In genomic region chr6:30591008-30591407, GRCh38 we compare ENCODE assay signal across 14 cellular contexts. TPM values are rescaled to one million over a fixed set of nuclear protein-coding genes. Genes with fewer than 3 reads are reported as not detected.
A peak's percentile ranks its signal among the peaks of the same experiment; 100 is the strongest.
DNase-seq lines count a peak whose midpoint lies in the region; ATAC-seq and TF ChIP-seq lines count a peak whose summit lies in the region.
"Had no signal": no experiment of that assay in that cellular context is flagged by ENCODE, and none has a peak within 500 bp of the region (broad histone marks: within the 10 kb centered on the region; RNA-seq: fewer than 3 reads in every experiment).

No MANE protein-coding gene starts in this region.

- H3K4me3 Mint-ChIP-seq in activated naive CD8-positive, alpha-beta T cell treated with anti-CD3 and anti-CD28 coated beads, Interleukin-2, amount 10 ng/mL, durations not matched to agents 7 days and 5 days: no peak overlapping the region
- H3K4me3 Mint-ChIP-seq in stimulated activated effector memory CD8-positive, alpha-beta T cell treated with anti-CD3 and anti-CD28 coated beads, Interleukin-12 subunit alpha, Interleukin-12 subunit beta, amount 100 ng/mL, for 72 hours: no peak overlapping the region

- H3K27ac ChIP-seq in foreskin keratinocyte: no peak overlapping the region
- H3K27ac ChIP-seq: 22Rv1 had no signal

- no peaks in the 10 kb centered on the region for H3K9me3 Mint-ChIP-seq in activated naive CD8-positive, alpha-beta T cell treated with anti-CD3 and anti-CD28 coated beads, Interleukin-2, amount 10 ng/mL, durations not matched to agents 7 days and 5 days
- H3K9me3 Mint-ChIP-seq in stimulated activated effector memory CD8-positive, alpha-beta T cell treated with anti-CD3 and anti-CD28 coated beads, Interleukin-12 subunit alpha, Interleukin-12 subunit beta, amount 100 ng/mL, for 72 hours: no peaks in the 10 kb centered on the region
- H3K9me3 Mint-ChIP-seq: activated T-helper 2 cell treated with anti-CD3 and anti-CD28 coated beads, Interferon-gamma antibody, Interleukin-2, Interleukin-4, amounts not matched to agents 10 μg/mL and 5 μg/mL and 100 μg/mL, durations not matched to agents 14 hours and 24 hours and 36 hours had no signal

- DNase-seq in DMS53 (lab: John Stamatoyannopoulos, UW): peak; percentile 41
- DNase-seq in DMS53 treated with DMSO at 0.1 percent for 48 hours (lab: John Stamatoyannopoulos, UW; ENCODE audit: unreplicated experiment): no peak
- no peak for DNase-seq in activated naive CD8-positive, alpha-beta T cell treated with anti-CD3 and anti-CD28 coated beads, Interleukin-2, amount 10 ng/mL, durations not matched to agents 7 days and 5 days
- DNase-seq in foreskin keratinocyte: peak; percentile 93 to 97
- DNase-seq in stimulated activated effector memory CD8-positive, alpha-beta T cell treated with anti-CD3 and anti-CD28 coated beads, Interleukin-12 subunit alpha, Interleukin-12 subunit beta, amount 100 ng/mL, for 72 hours (ENCODE audit: low spot score in 2 of 2): no peak
- no peak for DNase-seq in NCI-H510A (lab: John Stamatoyannopoulos, UW)
- DNase-seq: mesendoderm; NCI-H774; spleen; stimulated activated naive CD4-positive, alpha-beta T cell treated with Interleukin-2 at 50 U/mL for 16 hours had no signal

- peak overlapping the region; percentile 62 for H3K27ac Mint-ChIP-seq in activated naive CD8-positive, alpha-beta T cell treated with anti-CD3 and anti-CD28 coated beads, Interleukin-2, amount 10 ng/mL, durations not matched to agents 7 days and 5 days
- peak overlapping the region; percentile 3 for H3K27ac Mint-ChIP-seq in stimulated activated effector memory CD8-positive, alpha-beta T cell treated with anti-CD3 and anti-CD28 coated beads, Interleukin-12 subunit alpha, Interleukin-12 subunit beta, amount 100 ng/mL, for 72 hours
- H3K27ac Mint-ChIP-seq: activated T-helper 2 cell treated with anti-CD3 and anti-CD28 coated beads, Interferon-gamma antibody, Interleukin-2, Interleukin-4, amounts not matched to agents 10 μg/mL and 5 μg/mL and 100 μg/mL, durations not matched to agents 14 hours and 24 hours and 36 hours had no signal

- peaks cover 11% of the 10 kb centered on the region for H3K4me1 Mint-ChIP-seq in activated naive CD8-positive, alpha-beta T cell treated with anti-CD3 and anti-CD28 coated beads, Interleukin-2, amount 10 ng/mL, durations not matched to agents 7 days and 5 days
- peaks cover 21% of the 10 kb centered on the region for H3K4me1 Mint-ChIP-seq in stimulated activated effector memory CD8-positive, alpha-beta T cell treated with anti-CD3 and anti-CD28 coated beads, Interleukin-12 subunit alpha, Interleukin-12 subunit beta, amount 100 ng/mL, for 72 hours

- H3K27me3 Mint-ChIP-seq in activated naive CD8-positive, alpha-beta T cell treated with anti-CD3 and anti-CD28 coated beads, Interleukin-2, amount 10 ng/mL, durations not matched to agents 7 days and 5 days: no peaks in the 10 kb centered on the region

- no peaks in the 10 kb centered on the region for H3K27me3 ChIP-seq in foreskin keratinocyte
- H3K27me3 ChIP-seq: spleen had no signal

- H3K4me1 ChIP-seq in foreskin keratinocyte: peaks cover 22% of the 10 kb centered on the region

- TF ChIP-seq CTCF in foreskin keratinocyte (conservative IDR thresholded peaks at IDR 0.05): peak; percentile 36

- POLR2A ChIA-PET in activated naive CD8-positive, alpha-beta T cell treated with anti-CD3 and anti-CD28 coated beads, Interleukin-2, amount 10 ng/mL, durations not matched to agents 7 days and 5 days (lab: Charles Lee): interaction anchor here (0.6 to 0.7 kb wide), 2 partner anchors 8 to 109 kb away, joined by 3 to 9 read pairs; no protein-coding TSS in a partner anchor

- H3K36me3 Mint-ChIP-seq in activated naive CD8-positive, alpha-beta T cell treated with anti-CD3 and anti-CD28 coated beads, Interleukin-2, amount 10 ng/mL, durations not matched to agents 7 days and 5 days: peaks cover 32% of the 10 kb centered on the region
- peaks cover 98% of the 10 kb centered on the region for H3K36me3 Mint-ChIP-seq in stimulated activated effector memory CD8-positive, alpha-beta T cell treated with anti-CD3 and anti-CD28 coated beads, Interleukin-12 subunit alpha, Interleukin-12 subunit beta, amount 100 ng/mL, for 72 hours

- ATAC-seq in activated naive CD8-positive, alpha-beta T cell treated with anti-CD3 and anti-CD28 coated beads, Interleukin-2, amount 10 ng/mL, durations not matched to agents 7 days and 5 days (ENCODE audit: low read depth): no peak
- ATAC-seq in foreskin keratinocyte: peak; percentile 94
- no peak for ATAC-seq in stimulated activated effector memory CD8-positive, alpha-beta T cell treated with anti-CD3 and anti-CD28 coated beads, Interleukin-12 subunit alpha, Interleukin-12 subunit beta, amount 100 ng/mL, for 72 hours
- no peak for ATAC-seq in GM19328 (IDR thresholded peaks at IDR 0.05; ENCODE audit: unreplicated experiment)
- no peak for ATAC-seq in HG02759 (IDR thresholded peaks at IDR 0.05; ENCODE audit: unreplicated experiment)

RNA-seq across cellular contexts. Expression of gene ABCF1, which starts 19.8 kb away (rescaled TPM):
- total RNA-seq in activated naive CD8-positive, alpha-beta T cell treated with anti-CD3 and anti-CD28 coated beads, Interleukin-2, amount 10 ng/mL, durations not matched to agents 7 days and 5 days: 10 to 100 TPM; 67.5 to 70.4 TPM
- total RNA-seq in foreskin keratinocyte: 57.1 and 69.7 TPM in 2 replicates
- polyA plus RNA-seq in foreskin keratinocyte: 34.3 and 38.5 TPM in 2 replicates

RNA-seq across cellular contexts. Expression of gene PPP1R10, which starts 26.0 kb away (rescaled TPM):
- total RNA-seq in activated naive CD8-positive, alpha-beta T cell treated with anti-CD3 and anti-CD28 coated beads, Interleukin-2, amount 10 ng/mL, durations not matched to agents 7 days and 5 days: 100 to 1,000 TPM; 140 to 151 TPM
- 41.5 and 42.6 TPM in 2 replicates for total RNA-seq in foreskin keratinocyte
- 13.8 and 14.6 TPM in 2 replicates for polyA plus RNA-seq in foreskin keratinocyte

RNA-seq across cellular contexts. Expression of gene MRPS18B, which starts 26.6 kb away (rescaled TPM):
- 10 to 100 TPM; 43.8 to 44.5 TPM for total RNA-seq in activated naive CD8-positive, alpha-beta T cell treated with anti-CD3 and anti-CD28 coated beads, Interleukin-2, amount 10 ng/mL, durations not matched to agents 7 days and 5 days
- 61.5 and 64.8 TPM in 2 replicates for total RNA-seq in foreskin keratinocyte
- 67.4 and 71.8 TPM in 2 replicates for polyA plus RNA-seq in foreskin keratinocyte

RNA-seq across cellular contexts. Expression of gene PRR3, which starts 33.9 kb away (rescaled TPM):
- total RNA-seq in activated naive CD8-positive, alpha-beta T cell treated with anti-CD3 and anti-CD28 coated beads, Interleukin-2, amount 10 ng/mL, durations not matched to agents 7 days and 5 days: 10 to 100 TPM; 19.9 to 22.5 TPM
- 5.7 and 6.3 TPM in 2 replicates for total RNA-seq in foreskin keratinocyte
- polyA plus RNA-seq in foreskin keratinocyte: 4.2 and 5.8 TPM in 2 replicates

RNA-seq across cellular contexts. Expression of gene GNL1, which starts 34.7 kb away (rescaled TPM):
- total RNA-seq in activated naive CD8-positive, alpha-beta T cell treated with anti-CD3 and anti-CD28 coated beads, Interleukin-2, amount 10 ng/mL, durations not matched to agents 7 days and 5 days: 10 to 100 TPM; 84.3 to 88.6 TPM
- total RNA-seq in foreskin keratinocyte: 47.2 and 52.3 TPM in 2 replicates
- polyA plus RNA-seq in foreskin keratinocyte: 57.2 and 62.7 TPM in 2 replicates

Comparison
In these comparisons a context has a peak if more than half of its experiments do, and no peak if none do; other contexts are left out.
1. DNase-seq: peak in DMS53 (single experiment) and foreskin keratinocyte (2 of 2); none in DMS53 treated with DMSO at 0.1 percent for 48 hours (single experiment), activated naive CD8-positive, alpha-beta T cell treated with anti-CD3 and anti-CD28 coated beads, Interleukin-2, amount 10 ng/mL, durations not matched to agents 7 days and 5 days (single experiment), stimulated activated effector memory CD8-positive, alpha-beta T cell treated with anti-CD3 and anti-CD28 coated beads, Interleukin-12 subunit alpha, Interleukin-12 subunit beta, amount 100 ng/mL, for 72 hours (0 of 2) and NCI-H510A (single experiment).